Comparison of ENCODE assay signal across 21 cellular contexts in the genomic region with DNA sequence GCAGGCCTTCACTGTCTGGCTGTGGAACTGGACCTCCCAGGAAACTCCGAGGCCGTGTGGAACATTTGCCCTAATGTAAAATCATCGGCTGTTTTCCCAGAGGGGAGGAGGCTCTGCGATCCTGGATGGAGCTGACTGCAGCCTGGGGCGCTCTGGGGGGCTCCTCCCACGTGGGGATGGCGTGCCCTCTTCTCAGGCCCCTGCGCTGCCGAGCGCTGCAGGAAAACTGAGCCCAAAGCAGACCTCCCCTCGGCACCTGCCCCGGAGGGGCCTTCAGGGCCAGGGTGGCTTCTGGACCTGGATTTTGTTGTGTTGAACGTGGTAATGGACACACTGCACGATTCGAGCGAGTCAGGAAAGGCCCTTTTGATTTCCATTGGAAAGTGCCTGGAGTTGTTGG.
"Had no signal": no experiment of that assay in that cellular context is flagged by ENCODE, and none has a peak within 500 bp of the region (broad histone marks: within the 10 kb centered on the region; RNA-seq: fewer than 3 reads in every experiment).

No MANE protein-coding gene starts in this region.

- H3K27ac ChIP-seq: coronary artery, esophagus muscularis mucosa, gastrocnemius medialis, left ventricle myocardium inferior, sigmoid colon, skin epidermis, thyroid gland, upper lobe of left lung, vagina had no signal

- H3K9me3 ChIP-seq: esophagus muscularis mucosa, gastrocnemius medialis, left ventricle myocardium inferior, sigmoid colon, thyroid gland, upper lobe of left lung, vagina had no signal

- H3K4me1 Mint-ChIP-seq: immature natural killer cell had no signal

- H3K4me3 Mint-ChIP-seq: immature natural killer cell; naive thymus-derived CD4-positive, alpha-beta T cell had no signal

- H3K4me3 ChIP-seq: coronary artery, dorsolateral prefrontal cortex, esophagus muscularis mucosa, gastrocnemius medialis, left ventricle myocardium inferior, lung, sigmoid colon, skin epidermis, thyroid gland, upper lobe of left lung, vagina had no signal

- DNase-seq: cerebellar nuclear complex; effector CD8-positive, alpha-beta T cell; gastrocnemius medialis; immature natural killer cell; left cardiac atrium; left ventricle myocardium inferior; mesenchymal stem cell; naive thymus-derived CD4-positive, alpha-beta T cell; posterior cingulate gyrus; sigmoid colon; stimulated activated naive CD4-positive, alpha-beta T cell treated with Interleukin-2 at 50 U/mL for 16 hours; thyroid gland had no signal

- H3K4me1 ChIP-seq: gastrocnemius medialis, thyroid gland, vagina had no signal

- H3K27me3 ChIP-seq: dorsolateral prefrontal cortex, esophagus muscularis mucosa, gastrocnemius medialis, sigmoid colon, thyroid gland, upper lobe of left lung, vagina had no signal

- FAIRE-seq: endometrium, keratinocyte had no signal

- H3K27me3 Mint-ChIP-seq: naive thymus-derived CD4-positive, alpha-beta T cell had no signal
